ENCODE assay signal across 21 cellular contexts in genomic region chr14:94127330-94127729, GRCh38. TPM values are rescaled to one million over a fixed set of nuclear protein-coding genes. Genes with fewer than 3 reads are reported as not detected.
"Had no signal": no experiment of that assay in that cellular context is flagged by ENCODE, and none has a peak within 500 bp of the region (broad histone marks: within the 10 kb centered on the region; RNA-seq: fewer than 3 reads in every experiment).

No MANE protein-coding gene starts in this region.

- ATAC-seq: activated CD4-positive, alpha-beta T cell treated with anti-CD3 and anti-CD28 coated beads for 36 hours; activated naive CD8-positive, alpha-beta T cell treated with anti-CD3 and anti-CD28 coated beads, Interleukin-2, amount 50 U/mL, for 24 hours; foreskin keratinocyte; psoas muscle; right lobe of liver; stimulated activated memory B cell treated with anti-CD40 and anti-IgM and Interleukin-4, amounts not matched to agents 10 μg/mL and 1 μg/mL and 100 μg/mL, for 72 hours; upper lobe of right lung; WTC11 had no signal

- H3K9me3 Mint-ChIP-seq: activated naive CD8-positive, alpha-beta T cell treated with anti-CD3 and anti-CD28 coated beads, Interleukin-2, amount 50 U/mL, for 24 hours; mesothelial cell of epicardium; stimulated activated memory B cell treated with anti-CD40 and anti-IgM and Interleukin-4, amounts not matched to agents 10 μg/mL and 1 μg/mL and 100 μg/mL, for 72 hours; T-helper 2 cell treated with Interferon-gamma antibody and Interleukin-4, amounts not matched to agents 5 μg/mL and 100 μg/mL, for 36 hours; WTC11 had no signal

- H3K4me3 ChIP-seq: hepatocyte, psoas muscle, right lobe of liver, smooth muscle cell, testis, upper lobe of right lung had no signal

- H3K4me1 ChIP-seq: foreskin keratinocyte, psoas muscle, testis had no signal

- H3K27me3 Mint-ChIP-seq: activated CD4-positive, alpha-beta T cell treated with anti-CD3 and anti-CD28 coated beads for 36 hours; activated naive CD8-positive, alpha-beta T cell treated with anti-CD3 and anti-CD28 coated beads, Interleukin-2, amount 50 U/mL, for 24 hours; stimulated activated memory B cell treated with anti-CD40 and anti-IgM and Interleukin-4, amounts not matched to agents 10 μg/mL and 1 μg/mL and 100 μg/mL, for 72 hours had no signal

- H3K36me3 Mint-ChIP-seq: mesothelial cell of epicardium, WTC11 had no signal

- H3K4me3 Mint-ChIP-seq: activated CD4-positive, alpha-beta T cell treated with anti-CD3 and anti-CD28 coated beads for 36 hours; mesothelial cell of epicardium had no signal

- DNase-seq: activated CD4-positive, alpha-beta T cell treated with anti-CD3 and anti-CD28 coated beads for 36 hours; activated CD4-positive, alpha-beta T cell treated with anti-CD3 and anti-CD28 coated beads, Interleukin-2, amount 50 U/mL, for 48 hours; activated naive CD4-positive, alpha-beta T cell treated with Interleukin-2 at 50 U/mL for 16 hours; activated naive CD8-positive, alpha-beta T cell treated with anti-CD3 and anti-CD28 coated beads, Interleukin-2, amount 50 U/mL, for 24 hours; anterior cingulate cortex; foreskin keratinocyte; psoas muscle; right lobe of liver; stimulated activated CD4-positive, alpha-beta T cell treated with anti-CD3 and anti-CD28 coated beads, Interleukin-4, amount 100 ng/mL, for 24 hours; upper lobe of right lung had no signal

- H3K9me3 ChIP-seq: psoas muscle, right lobe of liver, testis, upper lobe of right lung had no signal

- H3K27ac Mint-ChIP-seq: activated CD4-positive, alpha-beta T cell treated with anti-CD3 and anti-CD28 coated beads for 36 hours; activated naive CD8-positive, alpha-beta T cell treated with anti-CD3 and anti-CD28 coated beads, Interleukin-2, amount 50 U/mL, for 24 hours; mesothelial cell of epicardium; stimulated activated memory B cell treated with anti-CD40 and anti-IgM and Interleukin-4, amounts not matched to agents 10 μg/mL and 1 μg/mL and 100 μg/mL, for 72 hours; T-helper 2 cell treated with Interferon-gamma antibody and Interleukin-4, amounts not matched to agents 5 μg/mL and 100 μg/mL, for 36 hours; WTC11 had no signal

- H3K27ac ChIP-seq: epithelial cell of prostate, foreskin keratinocyte, hepatocyte, psoas muscle, right lobe of liver, testis, upper lobe of right lung had no signal

- H3K36me3 ChIP-seq: right lobe of liver, upper lobe of right lung had no signal

- H3K27me3 ChIP-seq: foreskin keratinocyte, hepatocyte, right lobe of liver, testis, upper lobe of right lung had no signal

RNA-seq across cellular contexts. Expression of gene IFI27, which starts 16.8 kb away (rescaled TPM):
- total RNA-seq: SK-MEL-5 had no signal

RNA-seq across cellular contexts. Expression of gene PPP4R4, which starts 46.8 kb away (rescaled TPM):
- total RNA-seq: dermis microvascular lymphatic vessel endothelial cell, lung microvascular endothelial cell had no signal
